Comparison of ENCODE assay signal across 8 cellular contexts in the genomic region with DNA sequence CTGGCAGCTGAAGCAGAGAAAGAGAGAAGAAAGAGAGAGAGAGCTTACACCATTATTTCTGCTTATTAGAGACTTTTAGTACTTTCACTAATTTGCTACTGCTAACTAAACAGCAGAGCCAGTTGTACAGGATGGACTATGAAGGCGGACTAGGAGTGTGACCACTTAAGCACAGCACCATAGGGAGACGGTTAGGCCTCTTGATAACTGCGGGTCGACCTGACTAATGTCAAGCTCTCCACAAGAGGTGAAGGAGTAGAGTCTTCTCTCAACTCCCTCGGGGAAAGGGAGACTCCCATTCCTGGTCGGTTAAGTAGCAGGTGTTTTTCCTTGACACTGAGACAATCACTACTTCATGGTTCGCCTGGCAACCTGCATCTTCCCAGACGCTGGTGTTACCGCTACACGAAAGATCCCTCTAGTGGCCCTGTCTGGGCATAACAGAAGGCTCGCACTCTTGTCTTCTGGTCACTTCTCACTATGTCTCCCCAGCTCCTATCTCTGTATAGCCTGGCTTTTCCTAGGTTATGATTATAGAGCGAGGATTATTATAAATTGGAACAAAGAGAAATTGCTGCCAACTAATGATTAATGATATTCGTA.
DNase-seq lines count a peak whose midpoint lies in the region; ATAC-seq and TF ChIP-seq lines count a peak whose summit lies in the region.

No MANE protein-coding gene starts in this region.

- H3K4me3 ChIP-seq in AG10803 (ENCODE audit: low read length): no peak overlapping the region
- no peak overlapping the region for H3K4me3 ChIP-seq in GM12875 (ENCODE audit: low read depth, low read length)
- no peak overlapping the region for H3K4me3 ChIP-seq in fibroblast of pulmonary artery (replicated peaks; ENCODE audit: low read depth, low read length)

- ATAC-seq in HG03442 (IDR thresholded peaks at IDR 0.05; ENCODE audit: unreplicated experiment) (no peak), GM18907 (IDR thresholded peaks at IDR 0.05; ENCODE audit: unreplicated experiment) (no peak), HG03097 (IDR thresholded peaks at IDR 0.05; ENCODE audit: low FRiP score, unreplicated experiment) (no peak)

- DNase-seq in AG10803 (ENCODE audit: low read depth) (peak; percentile 27), RKO (ENCODE audit: low spot score) (peak; percentile 8), fibroblast of pulmonary artery (ENCODE audit: low read depth) (peak; percentile 25), DMS79 treated with DMSO at 0.1 percent for 48 hours (lab: John Stamatoyannopoulos, UW) (no peak)

- TF ChIP-seq CTCF in AG10803 (conservative IDR thresholded peaks at IDR 0.05; ENCODE audit: low read length) (peak; percentile 62), GM12875 (IDR thresholded peaks at IDR 0.05; ENCODE audit: borderline replicate concordance, insufficient read depth, low read depth, low read length) (peak; percentile 48; the same call in 1 of the 2 replicates), fibroblast of pulmonary artery (IDR thresholded peaks at IDR 0.05; ENCODE audit: low read length, missing control alignments) (peak; percentile 63)
